In the genomic region with DNA sequence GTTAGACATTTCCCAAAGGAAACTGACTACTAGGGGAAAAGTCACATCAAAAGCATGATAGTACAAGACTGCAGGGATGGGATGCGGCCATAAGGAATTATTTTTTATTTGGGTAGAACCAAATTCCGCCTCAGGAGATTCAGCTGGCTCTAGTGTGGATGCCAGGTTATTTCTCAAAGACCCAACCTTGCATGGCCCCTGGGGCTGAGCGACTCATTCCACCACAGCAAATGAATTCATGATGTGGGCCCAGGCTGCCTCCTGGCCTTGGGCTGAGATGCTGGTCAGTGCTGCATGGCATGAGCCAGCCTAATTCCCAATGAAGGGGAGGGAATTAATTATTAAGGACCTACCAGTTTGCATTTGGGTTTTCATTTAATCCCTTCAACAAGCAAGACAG, we compare ENCODE assay signal across 11 cellular contexts. TPM values are rescaled to one million over a fixed set of nuclear protein-coding genes. Genes with fewer than 3 reads are reported as not detected.
DNase-seq lines count a peak whose midpoint lies in the region; ATAC-seq and TF ChIP-seq lines count a peak whose summit lies in the region.
"Had no signal": no experiment of that assay in that cellular context is flagged by ENCODE, and none has a peak within 500 bp of the region (broad histone marks: within the 10 kb centered on the region; RNA-seq: fewer than 3 reads in every experiment).

No MANE protein-coding gene starts in this region.

- DNase-seq in EH (ENCODE audit: low read depth) (peak; percentile 11), RPMI7951 (ENCODE audit: low read depth) (peak; percentile 65), fibroblast of mammary gland (ENCODE audit: low read depth) (peak; percentile 31), NCI-H774 (lab: John Stamatoyannopoulos, UW) (no peak), posterior cingulate gyrus (no peak), progenitor cell of endocrine pancreas (ENCODE audit: low spot score, unreplicated experiment) (no peak)
- DNase-seq: DMS79, EL had no signal

- H3K27ac Mint-ChIP-seq in progenitor cell of endocrine pancreas = no peak overlapping the region

- H3K36me3 Mint-ChIP-seq in progenitor cell of endocrine pancreas (ENCODE audit: insufficient read depth) = no peaks in the 10 kb centered on the region

- ATAC-seq in HG03342 (IDR thresholded peaks at IDR 0.05; ENCODE audit: unreplicated experiment) = no peak
- ATAC-seq: K562 had no signal

- H3K9me3 Mint-ChIP-seq in progenitor cell of endocrine pancreas (ENCODE audit: low read depth) = peaks cover 3% of the 10 kb centered on the region

- peaks cover 6% of the 10 kb centered on the region for H3K4me1 Mint-ChIP-seq in progenitor cell of endocrine pancreas (ENCODE audit: low read depth)

- H3K4me3 ChIP-seq in fibroblast of mammary gland (ENCODE audit: control insufficient read depth, low read depth, low read length) = no peak overlapping the region
- H3K4me3 ChIP-seq: HAP-1, K562 had no signal

- no peaks in the 10 kb centered on the region for H3K27me3 Mint-ChIP-seq in progenitor cell of endocrine pancreas

- TF ChIP-seq CTCF in fibroblast of mammary gland (conservative IDR thresholded peaks at IDR 0.05; ENCODE audit: control insufficient read depth, insufficient read depth, low read depth, low read length) = no peak
- TF ChIP-seq CTCF in progenitor cell of endocrine pancreas (IDR thresholded peaks at IDR 0.05; ENCODE audit: unreplicated experiment) = no peak

- intact Hi-C loops in posterior cingulate gyrus (cut with DNase I) = no loop called here

- H3K4me3 Mint-ChIP-seq in progenitor cell of endocrine pancreas (ENCODE audit: low read depth) = no peak overlapping the region

RNA-seq across cellular contexts. Expression of a gene that starts 11.8 kb away (rescaled TPM):
- 40.6 and 41.9 TPM in 2 replicates for total RNA-seq in RPMI7951 (2014; rRNA removed; shearing (Covaris generic))
- total RNA-seq in progenitor cell of endocrine pancreas = 8.8 and 10.0 TPM in 2 replicates

RNA-seq across cellular contexts. Expression of a gene that starts 43.9 kb away (rescaled TPM):
- total RNA-seq in RPMI7951 (2014; rRNA removed; shearing (Covaris generic)) = under 0.01 TPM in 1 of 2 replicates, not detected in the other
- total RNA-seq in progenitor cell of endocrine pancreas = 1.3 TPM in 2 replicates

RNA-seq across cellular contexts. Expression of a gene that starts 58.4 kb away (rescaled TPM):
- total RNA-seq in RPMI7951 (2014; rRNA removed; shearing (Covaris generic)) = 17.2 and 18.5 TPM in 2 replicates
- 27.3 and 30.1 TPM in 2 replicates for total RNA-seq in progenitor cell of endocrine pancreas

Comparison
In these comparisons a context has a peak if more than half of its experiments do, and no peak if none do; other contexts are left out.
1. DNase-seq: peak in EH (single experiment), RPMI7951 (single experiment) and fibroblast of mammary gland (single experiment); none in NCI-H774 (single experiment), posterior cingulate gyrus (0 of 10) and progenitor cell of endocrine pancreas (single experiment).